In genomic region chr18:57930476-57930875, GRCh38 we compare ENCODE assay signal across 15 cellular contexts.
DNase-seq lines count a peak whose midpoint lies in the region; ATAC-seq and TF ChIP-seq lines count a peak whose summit lies in the region.
"Had no signal": no experiment of that assay in that cellular context is flagged by ENCODE, and none has a peak within 500 bp of the region (broad histone marks: within the 10 kb centered on the region; RNA-seq: fewer than 3 reads in every experiment).

No MANE protein-coding gene starts in this region.

- intact Hi-C loops in lower lobe of right lung (cut with DNase I), result no loop called here
- intact Hi-C loops in CD14-positive monocyte (cut with micrococcal nuclease), result no loop called here

- no peaks in the 10 kb centered on the region for H3K36me3 ChIP-seq in lower lobe of right lung
- H3K36me3 ChIP-seq: upper lobe of left lung had no signal

- ATAC-seq in lower lobe of right lung, result peak; percentile 30 to 51
- no peak for ATAC-seq in HG03354 (IDR thresholded peaks at IDR 0.05; ENCODE audit: poor library complexity, severe bottlenecking, unreplicated experiment)
- ATAC-seq: activated CD8-positive, alpha-beta T cell treated with anti-CD3 and anti-CD28 coated beads for 36 hours; GM12878 had no signal

- DNase-seq in DMS153 (lab: John Stamatoyannopoulos, UW) (peak; percentile 15), DMS153 treated with DMSO at 0.1 percent for 48 hours (lab: John Stamatoyannopoulos, UW; ENCODE audit: unreplicated experiment) (no peak), NCI-H1436 treated with DMSO at 0.1 percent for 48 hours (lab: John Stamatoyannopoulos, UW) (peak; percentile 40), RPMI8226 (peak; percentile 93), lower lobe of right lung (no peak), putamen (ENCODE audit: low spot score) (no peak), CD14-positive monocyte (ENCODE audit: low spot score) (no peak)
- DNase-seq: 8988T; activated CD8-positive, alpha-beta T cell treated with anti-CD3 and anti-CD28 coated beads for 36 hours; activated naive CD4-positive, alpha-beta T cell treated with anti-CD3 and anti-CD28 coated beads, Interleukin-2, amount 10 ng/mL, durations not matched to agents 7 days and 5 days; KBM-7; upper lobe of left lung had no signal

- H3K27ac ChIP-seq in lower lobe of right lung, result no peak overlapping the region
- H3K27ac ChIP-seq: upper lobe of left lung had no signal

- H3K9me3 Mint-ChIP-seq in CD14-positive monocyte, result peaks cover 0 to 5% (median 0%) of the 10 kb centered on the region in 7 donors
- H3K9me3 Mint-ChIP-seq: activated CD8-positive, alpha-beta T cell treated with anti-CD3 and anti-CD28 coated beads for 36 hours; activated naive CD4-positive, alpha-beta T cell treated with anti-CD3 and anti-CD28 coated beads, Interleukin-2, amount 10 ng/mL, durations not matched to agents 7 days and 5 days; nephron had no signal

- no peaks in the 10 kb centered on the region for H3K4me1 Mint-ChIP-seq in CD14-positive monocyte
- H3K4me1 Mint-ChIP-seq: nephron had no signal

- no peaks in the 10 kb centered on the region for H3K9me3 ChIP-seq in lower lobe of right lung
- H3K9me3 ChIP-seq: upper lobe of left lung had no signal

- peak overlapping the region; percentile 22 for H3K4me3 ChIP-seq in lower lobe of right lung
- H3K4me3 ChIP-seq: GM12878 had no signal

- H3K4me3 Mint-ChIP-seq in CD14-positive monocyte, result no peak overlapping the region
- H3K4me3 Mint-ChIP-seq: activated CD8-positive, alpha-beta T cell treated with anti-CD3 and anti-CD28 coated beads for 36 hours; activated naive CD4-positive, alpha-beta T cell treated with anti-CD3 and anti-CD28 coated beads, Interleukin-2, amount 10 ng/mL, durations not matched to agents 7 days and 5 days; nephron had no signal

- H3K36me3 Mint-ChIP-seq in CD14-positive monocyte, result no peaks in the 10 kb centered on the region
- H3K36me3 Mint-ChIP-seq: activated naive CD4-positive, alpha-beta T cell treated with anti-CD3 and anti-CD28 coated beads, Interleukin-2, amount 10 ng/mL, durations not matched to agents 7 days and 5 days had no signal

- no peak for TF ChIP-seq CTCF in lower lobe of right lung (IDR thresholded peaks at IDR 0.05)
- no peak for TF ChIP-seq CTCF in CD14-positive monocyte (IDR thresholded peaks at IDR 0.05)

- H3K27me3 Mint-ChIP-seq in CD14-positive monocyte (ENCODE audit: low read depth in 3 of 3), result peaks cover 0 to 2% (median 0%) of the 10 kb centered on the region in 3 donors
- H3K27me3 Mint-ChIP-seq: activated naive CD4-positive, alpha-beta T cell treated with anti-CD3 and anti-CD28 coated beads, Interleukin-2, amount 10 ng/mL, durations not matched to agents 7 days and 5 days had no signal

- no peaks in the 10 kb centered on the region for H3K27me3 ChIP-seq in lower lobe of right lung (ENCODE audit: low read depth)
- H3K27me3 ChIP-seq: upper lobe of left lung had no signal

- H3K27ac Mint-ChIP-seq in CD14-positive monocyte, result no peak overlapping the region
- H3K27ac Mint-ChIP-seq: activated CD8-positive, alpha-beta T cell treated with anti-CD3 and anti-CD28 coated beads for 36 hours; activated naive CD4-positive, alpha-beta T cell treated with anti-CD3 and anti-CD28 coated beads, Interleukin-2, amount 10 ng/mL, durations not matched to agents 7 days and 5 days; nephron had no signal

- H3K4me1 ChIP-seq in lower lobe of right lung, result peaks cover 6% of the 10 kb centered on the region
- H3K4me1 ChIP-seq: upper lobe of left lung had no signal

Comparison
In these comparisons a context has a peak if more than half of its experiments do, and no peak if none do; other contexts are left out.
1. DNase-seq: peak in DMS153 (single experiment), NCI-H1436 treated with DMSO at 0.1 percent for 48 hours (single experiment) and RPMI8226 (single experiment); none in DMS153 treated with DMSO at 0.1 percent for 48 hours (single experiment), lower lobe of right lung (single experiment), putamen (single experiment) and CD14-positive monocyte (single experiment).